Comparison of ENCODE assay signal across 22 cellular contexts in the genomic region with DNA sequence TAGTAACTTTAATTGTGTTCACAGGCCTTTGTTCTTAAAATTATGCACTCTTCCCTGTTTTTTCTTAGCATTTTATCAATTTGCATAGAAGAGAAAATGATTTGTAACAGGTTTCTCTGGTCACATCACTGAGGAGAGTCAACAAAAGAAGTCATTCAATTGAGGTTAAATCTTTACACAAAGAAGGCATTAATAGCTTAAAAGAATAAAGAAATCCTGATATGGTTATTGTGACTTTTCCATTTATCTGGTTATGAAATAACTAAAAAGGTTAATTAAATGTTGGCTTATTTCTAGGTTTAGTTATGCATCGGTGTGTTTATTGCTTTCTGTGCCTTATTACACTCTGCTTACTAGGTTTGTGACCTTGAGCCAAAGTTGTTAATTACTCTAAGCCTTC.
"Had no signal": no experiment of that assay in that cellular context is flagged by ENCODE, and none has a peak within 500 bp of the region (broad histone marks: within the 10 kb centered on the region; RNA-seq: fewer than 3 reads in every experiment).

No MANE protein-coding gene starts in this region.

- H3K9me3 ChIP-seq: esophagus squamous epithelium, left ventricle myocardium inferior, lower lobe of right lung, neutrophil, spleen, tibial artery, upper lobe of right lung, vagina had no signal

- H3K27ac Mint-ChIP-seq: dendritic cell treated with granulocyte-macrophage colony-stimulating factor and Interleukin-4, amounts not matched to agents 40 ng/mL and 50 ng/mL, for 4 days; memory B cell; mesothelial cell of epicardium; natural killer cell treated with Interleukin-12 subunit alpha and Interleukin-12 subunit beta and Interleukin-15 and Interleukin-18, amount 100 ng/mL, for 72 hours; stimulated activated memory B cell treated with anti-CD40 and anti-IgM and Interleukin-4, amounts not matched to agents 10 μg/mL and 1 μg/mL and 100 μg/mL, for 72 hours; stimulated activated naive CD8-positive, alpha-beta T cell treated with anti-CD3 and anti-CD28 coated beads, Interleukin-15, Interleukin-2, amounts not matched to agents 100 ng/mL and 50 ng/mL, for 24 hours had no signal

- H3K27ac ChIP-seq: esophagus squamous epithelium, foreskin keratinocyte, hepatocyte, left ventricle myocardium inferior, lower lobe of right lung, neutrophil, spleen, tibial artery, upper lobe of right lung, vagina had no signal

- H3K27me3 ChIP-seq: esophagus squamous epithelium, foreskin keratinocyte, hepatocyte, tibial artery, upper lobe of right lung, vagina had no signal

- H2AFZ ChIP-seq: hepatocyte had no signal

- H3K4me3 Mint-ChIP-seq: dendritic cell treated with granulocyte-macrophage colony-stimulating factor and Interleukin-4, amounts not matched to agents 40 ng/mL and 50 ng/mL, for 4 days; memory B cell; mesothelial cell of epicardium; natural killer cell treated with Interleukin-12 subunit alpha and Interleukin-12 subunit beta and Interleukin-15 and Interleukin-18, amount 100 ng/mL, for 72 hours; stimulated activated memory B cell treated with anti-CD40 and anti-IgM and Interleukin-4, amounts not matched to agents 10 μg/mL and 1 μg/mL and 100 μg/mL, for 72 hours; stimulated activated naive CD8-positive, alpha-beta T cell treated with anti-CD3 and anti-CD28 coated beads, Interleukin-15, Interleukin-2, amounts not matched to agents 100 ng/mL and 50 ng/mL, for 24 hours had no signal

- DNase-seq: esophagus squamous epithelium; foreskin keratinocyte; kidney; left cardiac atrium; left ventricle myocardium inferior; lower lobe of right lung; spleen; stimulated activated CD4-positive, alpha-beta T cell treated with anti-CD3 and anti-CD28 coated beads, Interleukin-15, amount 100 ng/mL, for 24 hours; stimulated activated CD4-positive, alpha-beta T cell treated with anti-CD3 and anti-CD28 coated beads, Interleukin-1b, Interleukin-23, amount 100 ng/mL, for 48 hours; stimulated activated CD4-positive, alpha-beta T cell treated with anti-CD3 and anti-CD28 coated beads, Interleukin-4, amount 100 ng/mL, for 24 hours; tibial artery; upper lobe of right lung had no signal

- FAIRE-seq: kidney had no signal

- H3K36me3 ChIP-seq: esophagus squamous epithelium, left ventricle myocardium inferior, lower lobe of right lung, neutrophil, spleen, tibial artery, upper lobe of right lung, vagina had no signal

- H3K9me3 Mint-ChIP-seq: dendritic cell treated with granulocyte-macrophage colony-stimulating factor and Interleukin-4, amounts not matched to agents 40 ng/mL and 50 ng/mL, for 4 days; memory B cell; mesothelial cell of epicardium; natural killer cell treated with Interleukin-12 subunit alpha and Interleukin-12 subunit beta and Interleukin-15 and Interleukin-18, amount 100 ng/mL, for 72 hours; stimulated activated memory B cell treated with anti-CD40 and anti-IgM and Interleukin-4, amounts not matched to agents 10 μg/mL and 1 μg/mL and 100 μg/mL, for 72 hours; stimulated activated naive CD8-positive, alpha-beta T cell treated with anti-CD3 and anti-CD28 coated beads, Interleukin-15, Interleukin-2, amounts not matched to agents 100 ng/mL and 50 ng/mL, for 24 hours had no signal

- H3K36me3 Mint-ChIP-seq: mesothelial cell of epicardium; natural killer cell treated with Interleukin-12 subunit alpha and Interleukin-12 subunit beta and Interleukin-15 and Interleukin-18, amount 100 ng/mL, for 72 hours; stimulated activated memory B cell treated with anti-CD40 and anti-IgM and Interleukin-4, amounts not matched to agents 10 μg/mL and 1 μg/mL and 100 μg/mL, for 72 hours had no signal

- H3K4me3 ChIP-seq: esophagus squamous epithelium, hepatocyte, left ventricle myocardium inferior, lower lobe of right lung, spleen, tibial artery, upper lobe of right lung, vagina had no signal

- H3K27me3 Mint-ChIP-seq: memory B cell; stimulated activated memory B cell treated with anti-CD40 and anti-IgM and Interleukin-4, amounts not matched to agents 10 μg/mL and 1 μg/mL and 100 μg/mL, for 72 hours had no signal

- ATAC-seq: foreskin keratinocyte; left cardiac atrium; lower lobe of right lung; natural killer cell treated with Interleukin-12 subunit alpha and Interleukin-12 subunit beta and Interleukin-15 and Interleukin-18, amount 100 ng/mL, for 72 hours; sciatic nerve; stimulated activated memory B cell treated with anti-CD40 and anti-IgM and Interleukin-4, amounts not matched to agents 10 μg/mL and 1 μg/mL and 100 μg/mL, for 72 hours; upper lobe of right lung had no signal

- H3K4me2 ChIP-seq: hepatocyte had no signal
